In the genomic region with DNA sequence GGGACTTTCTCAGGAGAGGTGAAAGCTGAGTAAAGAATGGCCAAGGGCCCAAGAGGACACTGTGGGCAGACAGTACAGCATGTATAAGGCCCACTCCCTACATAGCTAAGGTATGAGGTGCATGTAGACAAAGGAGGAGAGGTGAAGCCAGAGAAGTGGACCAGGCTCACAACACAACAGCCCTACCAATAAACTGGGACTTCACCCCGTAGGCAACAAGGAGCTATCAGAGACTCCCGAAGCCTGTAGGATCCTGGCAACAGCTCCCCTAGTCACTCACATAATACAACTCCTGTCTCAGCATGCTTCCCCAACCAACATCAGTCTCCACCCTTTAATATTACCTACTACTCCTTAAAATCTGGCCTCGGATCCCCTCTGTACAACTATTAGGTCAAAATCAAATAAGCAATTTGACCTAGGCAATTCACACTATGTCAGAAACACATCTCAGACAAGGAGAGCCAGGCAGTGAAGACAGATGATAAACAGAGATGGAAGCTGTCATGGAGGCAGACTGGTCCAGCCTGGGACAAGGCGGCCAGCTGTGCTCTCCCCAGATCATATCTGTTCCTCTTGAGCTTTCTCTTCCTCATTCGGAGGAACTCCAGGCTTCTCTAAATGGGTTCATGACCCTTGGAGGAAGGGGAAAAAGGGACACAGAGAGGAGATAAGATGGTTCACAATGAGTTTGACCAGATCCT, we compare ENCODE assay signal across 8 cellular contexts. TPM values are rescaled to one million over a fixed set of nuclear protein-coding genes. Genes with fewer than 3 reads are reported as not detected.
DNase-seq lines count a peak whose midpoint lies in the region; ATAC-seq and TF ChIP-seq lines count a peak whose summit lies in the region.

No MANE protein-coding gene starts in this region.

- H3K36me3 ChIP-seq in left ventricle myocardium inferior (no peaks in the 10 kb centered on the region), right atrium auricular region (no peaks in the 10 kb centered on the region), left lung (no peaks in the 10 kb centered on the region), uterus (no peaks in the 10 kb centered on the region)

- POLR2A ChIA-PET in activated CD8-positive, alpha-beta T cell treated with anti-CD3 and anti-CD28 coated beads, Interleukin-2, amount 10 ng/mL, durations not matched to agents 7 days and 5 days (lab: Charles Lee) = interaction anchor here (1.0 kb wide), 1 partner anchor 11 kb away, joined by 4 read pairs; no protein-coding TSS in a partner anchor

- no peaks in the 10 kb centered on the region for H3K27me3 ChIP-seq in left ventricle myocardium inferior (ENCODE audit: low read depth)
- H3K27me3 ChIP-seq in right atrium auricular region = no peaks in the 10 kb centered on the region
- H3K27me3 ChIP-seq in left lung = no peaks in the 10 kb centered on the region
- no peaks in the 10 kb centered on the region for H3K27me3 ChIP-seq in uterus

- H3K9me3 ChIP-seq in left ventricle myocardium inferior (replicated peaks) (no peaks in the 10 kb centered on the region), right atrium auricular region (no peaks in the 10 kb centered on the region), left lung (no peaks in the 10 kb centered on the region), uterus (no peaks in the 10 kb centered on the region)

- ATAC-seq in activated CD8-positive, alpha-beta T cell treated with anti-CD3 and anti-CD28 coated beads, Interleukin-2, amount 10 ng/mL, durations not matched to agents 7 days and 5 days = no peak
- no peak for ATAC-seq in left lung

- TF ChIP-seq CTCF in left ventricle myocardium inferior (IDR thresholded peaks at IDR 0.05; ENCODE audit: borderline replicate concordance) = no peak
- no peak for TF ChIP-seq CTCF in right atrium auricular region (IDR thresholded peaks at IDR 0.05)
- TF ChIP-seq CTCF in left lung (IDR thresholded peaks at IDR 0.05) = no peak
- TF ChIP-seq CTCF in uterus (IDR thresholded peaks at IDR 0.05) = no peak

- intact Hi-C loops in left ventricle myocardium inferior (cut with micrococcal nuclease) = no loop called here
- intact Hi-C loops in left lung (cut with DNase I) = loop anchor here in 1 of 2 donors (10.0 kb wide), 1 partner anchor 255 kb away; no protein-coding TSS in a partner anchor
- intact Hi-C loops in uterus (cut with DNase I; ENCODE audit: low total_unique reads) = loop anchor here (5.0 kb wide), 1 partner anchor 253 kb away; no protein-coding TSS in a partner anchor

- H3K4me1 ChIP-seq in left ventricle myocardium inferior = peaks cover 31% of the 10 kb centered on the region
- H3K4me1 ChIP-seq in right atrium auricular region = peaks cover 0 to 25% of the 10 kb centered on the region in 2 donors
- peaks cover 13 to 27% of the 10 kb centered on the region in 2 donors for H3K4me1 ChIP-seq in left lung
- H3K4me1 ChIP-seq in uterus = no peaks in the 10 kb centered on the region

- H3K27ac Mint-ChIP-seq in activated CD8-positive, alpha-beta T cell treated with anti-CD3 and anti-CD28 coated beads, Interleukin-2, amount 10 ng/mL, durations not matched to agents 7 days and 5 days = peak overlapping the region; percentile 77

- H3K27ac ChIP-seq in left ventricle myocardium inferior (replicated peaks) (peak overlapping the region; percentile 96), right atrium auricular region (no peak overlapping the region), left lung (no peak overlapping the region), uterus (peak overlapping the region; percentile 84 to 86)

- peaks cover 35% of the 10 kb centered on the region for H3K4me1 Mint-ChIP-seq in activated CD8-positive, alpha-beta T cell treated with anti-CD3 and anti-CD28 coated beads, Interleukin-2, amount 10 ng/mL, durations not matched to agents 7 days and 5 days (ENCODE audit: low read depth)

- no peaks in the 10 kb centered on the region for H3K9me3 Mint-ChIP-seq in activated CD8-positive, alpha-beta T cell treated with anti-CD3 and anti-CD28 coated beads, Interleukin-2, amount 10 ng/mL, durations not matched to agents 7 days and 5 days (ENCODE audit: insufficient read depth)

- H3K36me3 Mint-ChIP-seq in activated CD8-positive, alpha-beta T cell treated with anti-CD3 and anti-CD28 coated beads, Interleukin-2, amount 10 ng/mL, durations not matched to agents 7 days and 5 days (ENCODE audit: low read depth) = peaks cover 15% of the 10 kb centered on the region

- DNase-seq in left ventricle myocardium inferior (no peak), right atrium auricular region (ENCODE audit: low spot score) (no peak), left lung (peak in 1 of 2 donors; percentile 34), uterus (no peak), DMS53 (lab: John Stamatoyannopoulos, UW) (no peak), kidney glomerular epithelial cell (lab: John Stamatoyannopoulos, UW) (no peak)
- DNase-seq in activated CD8-positive, alpha-beta T cell treated with anti-CD3 and anti-CD28 coated beads, Interleukin-2, amount 10 ng/mL, durations not matched to agents 7 days and 5 days = no peak
- no peak for DNase-seq in activated CD4-positive, alpha-beta T cell treated with anti-CD3 and anti-CD28 coated beads, Interleukin-2, amount 50 U/mL, for 48 hours

- H3K27me3 Mint-ChIP-seq in activated CD8-positive, alpha-beta T cell treated with anti-CD3 and anti-CD28 coated beads, Interleukin-2, amount 10 ng/mL, durations not matched to agents 7 days and 5 days (ENCODE audit: low read depth) = no peaks in the 10 kb centered on the region

- H3K4me3 Mint-ChIP-seq in activated CD8-positive, alpha-beta T cell treated with anti-CD3 and anti-CD28 coated beads, Interleukin-2, amount 10 ng/mL, durations not matched to agents 7 days and 5 days = peak overlapping the region; percentile 83

- H3K4me3 ChIP-seq in left ventricle myocardium inferior (peak overlapping the region; percentile 90), right atrium auricular region (peak overlapping the region in 1 of 2 donors; percentile 73), left lung (peak overlapping the region; percentile 82 to 88), uterus (peak overlapping the region; percentile 70 to 83)

- TF ChIP-seq POLR2A in uterus (IDR thresholded peaks at IDR 0.05) = no peak

- CTCF ChIA-PET in activated CD8-positive, alpha-beta T cell treated with anti-CD3 and anti-CD28 coated beads, Interleukin-2, amount 10 ng/mL, durations not matched to agents 7 days and 5 days (lab: Charles Lee) = interaction anchor here (0.8 to 10.1 kb wide), 20 partner anchors 8 to 601 kb away, joined by 3 to 258 read pairs (median 28); partner anchors contain the start of genes ACAP2, APOD, LSG1 and PPP1R2

RNA-seq across cellular contexts. Expression of gene XXYLT1, which starts 1.4 kb away (rescaled TPM):
- total RNA-seq in left ventricle myocardium inferior (2.3 TPM), right atrium auricular region (1 to 10 TPM; 4.6 to 6.7 TPM), left lung (10 to 100 TPM; 11.3 to 13.5 TPM), uterus (10 to 100 TPM; 10.6 to 52.5 (median 23.8) TPM)
- 10 to 100 TPM; 10.8 to 13.3 TPM for total RNA-seq in activated CD8-positive, alpha-beta T cell treated with anti-CD3 and anti-CD28 coated beads, Interleukin-2, amount 10 ng/mL, durations not matched to agents 7 days and 5 days

Comparison
In these comparisons a context has a peak if more than half of its experiments do, and no peak if none do; other contexts are left out.
1. H3K27ac ChIP-seq: peak in left ventricle myocardium inferior (single experiment) and uterus (2 of 2); none in right atrium auricular region (0 of 2) and left lung (0 of 2).